1 cellular context compared by ENCODE assay signal in the genomic region with DNA sequence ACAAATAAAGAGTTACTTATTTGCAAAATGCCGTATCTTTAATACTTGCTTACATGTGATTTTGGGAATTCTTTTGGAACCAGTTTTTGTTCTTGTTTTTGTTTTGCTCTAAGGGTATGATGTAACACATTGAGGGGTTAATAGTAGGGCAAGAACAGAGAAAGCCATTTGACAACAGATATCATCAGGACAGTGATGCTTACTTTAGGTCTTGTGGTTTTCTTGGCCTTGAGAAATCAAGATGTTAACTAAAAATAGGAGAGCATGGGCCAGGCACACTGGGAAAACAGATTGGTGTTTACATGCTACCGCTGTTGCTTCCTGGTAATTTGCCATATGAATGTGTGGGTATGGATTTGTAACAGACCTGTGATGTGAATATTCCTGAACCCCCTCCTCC.
TF ChIP-seq lines count a peak whose summit lies in the region.

No MANE protein-coding gene starts in this region.

TF ChIP-seq in K562, 482 proteins besides CTCF, POLR2A, EP300 and RAD21 (continued from another document):
- TF ChIP-seq RCOR1 (IDR thresholded peaks at IDR 0.05; ENCODE audit: borderline replicate concordance in 1 of 2, low read depth in 2 of 2, low read length in 2 of 2): peak in 1 of 2 experiments; percentile 90; a peak in 2 of 4 replicates
- no peak for TF ChIP-seq SPI1 (IDR thresholded peaks at IDR 0.05; ENCODE audit: borderline replicate concordance, low read depth, low read length)
- TF ChIP-seq ZNF408 (CRISPR knock-in tag; IDR thresholded peaks at IDR 0.05; ENCODE audit: low read depth): no peak
- TF ChIP-seq ZNF174 (CRISPR knock-in tag; IDR thresholded peaks at IDR 0.05): no peak
- TF ChIP-seq ADNP (tag; IDR thresholded peaks at IDR 0.05): no peak
- TF ChIP-seq MEF2D (tag; conservative IDR thresholded peaks at IDR 0.05; ENCODE audit: low read depth): peak; percentile 100
- no peak for TF ChIP-seq ZNF655 (CRISPR knock-in tag; IDR thresholded peaks at IDR 0.05)
- TF ChIP-seq KDM5B (IDR thresholded peaks at IDR 0.05; ENCODE audit: insufficient replicate concordance, low read depth, low read length): no peak
- TF ChIP-seq ZFP91 (CRISPR knock-in tag; IDR thresholded peaks at IDR 0.05): no peak
- no peak for TF ChIP-seq GABPB1 (CRISPR knock-in tag; IDR thresholded peaks at IDR 0.05)
